21 cellular contexts compared by ENCODE assay signal in the genomic region with DNA sequence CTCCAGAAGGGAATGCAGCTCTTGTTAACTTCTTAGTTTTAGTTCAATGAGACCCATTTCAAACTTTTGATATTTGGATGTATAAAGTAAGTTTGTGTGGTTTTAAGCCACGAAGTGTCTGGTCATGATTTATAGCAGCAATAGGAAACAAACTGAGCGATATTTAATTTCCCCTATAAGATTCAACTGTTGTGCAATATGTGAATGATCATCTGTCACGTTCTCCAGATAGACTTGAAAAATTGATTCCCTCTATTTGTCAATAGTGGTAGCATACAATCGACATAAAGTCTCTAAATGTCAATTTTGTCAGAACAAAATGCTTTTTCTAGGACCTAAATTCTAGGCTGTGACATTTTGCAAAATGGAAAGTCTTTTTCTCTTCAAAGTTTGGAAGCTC.
A peak's percentile ranks its signal among the peaks of the same experiment; 100 is the strongest.
DNase-seq lines count a peak whose midpoint lies in the region; ATAC-seq, FAIRE-seq and TF ChIP-seq lines count a peak whose summit lies in the region.
"Had no signal": no experiment of that assay in that cellular context is flagged by ENCODE, and none has a peak within 500 bp of the region (broad histone marks: within the 10 kb centered on the region; RNA-seq: fewer than 3 reads in every experiment).

No MANE protein-coding gene starts in this region.

- H2AFZ ChIP-seq in SK-N-SH (ENCODE audit: low read depth), result 0 out of 2 replicates have a peak overlapping the region, but pooled peaks have one; percentile 19
- no peak overlapping the region for H2AFZ ChIP-seq in K562 (ENCODE audit: low read depth, low read length)

- H3K9me3 Mint-ChIP-seq in HFFc6, result peaks cover 17% of the 10 kb centered on the region

- no peak for TF ChIP-seq RAD21 in SK-N-SH (IDR thresholded peaks at IDR 0.05; ENCODE audit: low read length)
- TF ChIP-seq RAD21 in K562 (CRISPR knock-in tag; conservative IDR thresholded peaks at IDR 0.05 in 1 of 2, IDR thresholded peaks at IDR 0.05 in 1 of 2), result no peak

- in situ Hi-C loops in K562 (cut with MboI), result no loop called here

- no peak overlapping the region for H3K4me3 ChIP-seq in SK-N-SH (ENCODE audit: low read depth in 2 of 2, low read length in 1 of 2)
- no peak overlapping the region for H3K4me3 ChIP-seq in K562
- H3K4me3 ChIP-seq: A549; BLaER1 treated with 17β-estradiol and CSF1 and Interleukin-3, amounts not matched to agents 10 nM and 100 nM had no signal

- H3K4me1 ChIP-seq in SK-N-SH (ENCODE audit: control insufficient read depth in 1 of 2, insufficient read depth in 2 of 2, low read depth in 1 of 2, low read length in 1 of 2) (no peaks in the 10 kb centered on the region), K562 (replicated peaks in 1 of 2; ENCODE audit: control insufficient read depth in 2 of 2, insufficient read depth in 2 of 2, low read length in 2 of 2) (no peaks in the 10 kb centered on the region)
- H3K4me1 ChIP-seq: A549; BLaER1 treated with 17β-estradiol and CSF1 and Interleukin-3, amounts not matched to agents 10 nM and 100 nM; Caco-2 had no signal

- no peaks in the 10 kb centered on the region; the same call in 1 of the 2 replicates for H3K27me3 Mint-ChIP-seq in HFFc6 (ENCODE audit: insufficient read depth)
- H3K27me3 Mint-ChIP-seq: B cell; CD4-positive, alpha-beta T cell had no signal

- peaks cover 9% of the 10 kb centered on the region for H3F3A ChIP-seq in SK-N-SH (replicated peaks; ENCODE audit: insufficient read depth)

- intact Hi-C loops in K562 (cut with micrococcal nuclease), result no loop called here

- H3K79me2 ChIP-seq in SK-N-SH (ENCODE audit: insufficient read depth), result no peaks in the 10 kb centered on the region
- no peaks in the 10 kb centered on the region for H3K79me2 ChIP-seq in K562 (ENCODE audit: control insufficient read depth, insufficient read depth, low read length)

- H3K36me3 ChIP-seq in SK-N-SH (replicated peaks in 1 of 2; ENCODE audit: control insufficient read depth in 1 of 2, insufficient read depth in 2 of 2, low read length in 1 of 2) (no peaks in the 10 kb centered on the region), K562 (ENCODE audit: control insufficient read depth, insufficient read depth, low read length) (no peaks in the 10 kb centered on the region)
- H3K36me3 ChIP-seq: BLaER1 treated with 17β-estradiol and CSF1 and Interleukin-3, amounts not matched to agents 10 nM and 100 nM had no signal

- POLR2A ChIA-PET in SK-N-SH (lab: Yijun Ruan, JAX), result no interaction called here
- POLR2A ChIA-PET in K562 (lab: Yijun Ruan, JAX), result no interaction called here
- POLR2A ChIA-PET in RWPE1 (lab: Yijun Ruan, JAX; ENCODE audit: low non-redundant PET), result no interaction called here

- DNase-seq in SK-N-SH (no peak), HFFc6 (no peak), K562 (ENCODE audit: extremely low read depth in 1 of 4, low spot score in 3 of 4) (no peak), RWPE1 (ENCODE audit: low spot score) (no peak)
- DNase-seq: AML-193; Caco-2; Calu3; CD4-positive, alpha-beta T cell; CD8-positive, alpha-beta T cell; DMS79 treated with DMSO at 0.1 percent for 48 hours; GF-D8 had no signal

- H3K9me3 ChIP-seq in SK-N-SH, result no peaks in the 10 kb centered on the region
- peaks cover 5% of the 10 kb centered on the region for H3K9me3 ChIP-seq in K562 (replicated peaks; ENCODE audit: control insufficient read depth, insufficient read depth, low read depth, low read length)
- H3K9me3 ChIP-seq: A549 had no signal

- TF ChIP-seq EP300 in SK-N-SH (IDR thresholded peaks at IDR 0.05; ENCODE audit: borderline replicate concordance in 1 of 2, low read depth in 1 of 2, low read length in 1 of 2), result no peak
- TF ChIP-seq EP300 in K562 (IDR thresholded peaks at IDR 0.05; ENCODE audit: low read length), result no peak

- CTCF ChIA-PET in SK-N-SH (lab: Yijun Ruan, JAX), result no interaction called here
- CTCF ChIA-PET in K562 (lab: Yijun Ruan, JAX; ENCODE audit: low intra/inter-chr PET ratio), result no interaction called here
- CTCF ChIA-PET in RWPE1 (lab: Yijun Ruan, JAX), result interaction anchor here (0.6 kb wide), 1 partner anchor 81 kb away, joined by 3 read pairs; no protein-coding TSS in a partner anchor

- H3K4me1 Mint-ChIP-seq in HFFc6 (ENCODE audit: low read depth), result peaks cover 24% of the 10 kb centered on the region
- H3K4me1 Mint-ChIP-seq: B cell had no signal

- no peak overlapping the region for H3K27ac ChIP-seq in SK-N-SH (ENCODE audit: low read depth in 2 of 2, low read length in 1 of 2)
- no peak overlapping the region for H3K27ac ChIP-seq in K562 (ENCODE audit: extremely low read depth, low read depth, low read length)
- no peak overlapping the region for H3K27ac ChIP-seq in RWPE1
- H3K27ac ChIP-seq: 22Rv1; A549; BLaER1 treated with 17β-estradiol and CSF1 and Interleukin-3, amounts not matched to agents 10 nM and 100 nM; C4-2B had no signal

- no peaks in the 10 kb centered on the region for H3K9me2 ChIP-seq in SK-N-SH

- ATAC-seq in SK-N-SH treated with all-trans-retinoic acid at 6 μM for 48 hours, result no peak
- ATAC-seq in K562, result no peak
- ATAC-seq: A549; CD8-positive, alpha-beta T cell had no signal

- 33% methylated on average over 4 of the region's 4 CpGs for WGBS in SK-N-SH (ENCODE audit: low lambda C conversion rate)
- 0% methylated on average over 4 of the region's 4 CpGs for WGBS in K562 (ENCODE audit: insufficient coverage, low coverage, missing lambda C conversion rate)

- TF ChIP-seq CTCF in SK-N-SH (IDR thresholded peaks at IDR 0.05) (no peak), HFFc6 (IDR thresholded peaks at IDR 0.05) (no peak), K562 (IDR thresholded peaks at IDR 0.05 in 2 of 3, conservative IDR thresholded peaks at IDR 0.05 in 1 of 3; ENCODE audit: insufficient read depth in 2 of 3, low read depth in 1 of 3, low read length in 3 of 3) (no peak), RWPE1 (conservative IDR thresholded peaks at IDR 0.05; ENCODE audit: low read depth) (no peak)

- no peak overlapping the region for H3K9ac ChIP-seq in SK-N-SH
- no peak overlapping the region for H3K9ac ChIP-seq in K562 (ENCODE audit: insufficient read depth in 1 of 2, low read depth in 2 of 2, low read length in 2 of 2)
- H3K9ac ChIP-seq: BLaER1 treated with 17β-estradiol and CSF1 and Interleukin-3, amounts not matched to agents 10 nM and 100 nM had no signal

- no peaks in the 10 kb centered on the region for H3K27me3 ChIP-seq in SK-N-SH (ENCODE audit: insufficient read depth)
- H3K27me3 ChIP-seq in K562 (ENCODE audit: control insufficient read depth in 2 of 2, insufficient read depth in 2 of 2, low read length in 2 of 2), result no peaks in the 10 kb centered on the region
- H3K27me3 ChIP-seq: BLaER1 treated with 17β-estradiol and CSF1 and Interleukin-3, amounts not matched to agents 10 nM and 100 nM had no signal

- H3K4me2 ChIP-seq in SK-N-SH, result no peak overlapping the region
- H3K4me2 ChIP-seq in K562 (ENCODE audit: insufficient read depth, low read length), result no peak overlapping the region
- H3K4me2 ChIP-seq: A549; BLaER1 treated with 17β-estradiol and CSF1 and Interleukin-3, amounts not matched to agents 10 nM and 100 nM had no signal

- BruUV-seq in K562 (replicated peaks; lab: Mats Ljungman, UMichigan), result no TSS peak

- no peaks in the 10 kb centered on the region for H3K9me1 ChIP-seq in K562 (ENCODE audit: control insufficient read depth, insufficient read depth, low read length)

- no peak overlapping the region for H3K4me3 Mint-ChIP-seq in HFFc6
- H3K4me3 Mint-ChIP-seq: B cell; CD4-positive, alpha-beta T cell; CD8-positive, alpha-beta T cell had no signal

- peaks cover 22% of the 10 kb centered on the region for H3K36me3 Mint-ChIP-seq in HFFc6 (ENCODE audit: low read depth)
- H3K36me3 Mint-ChIP-seq: CD8-positive, alpha-beta T cell had no signal

- no peak for FAIRE-seq in K562 (lab: Jason Lieb, UNC)
- FAIRE-seq: A549, D721Med, G401.6, GM12891, GM19239 had no signal

- no peak for TF ChIP-seq POLR2A in K562 (conservative IDR thresholded peaks at IDR 0.05)

- H3K27ac Mint-ChIP-seq in HFFc6, result 0 out of 2 replicates have a peak overlapping the region, but pooled peaks have one; percentile 63
- H3K27ac Mint-ChIP-seq: B cell; CD4-positive, alpha-beta T cell; CD8-positive, alpha-beta T cell had no signal

- H4K20me1 ChIP-seq in SK-N-SH (ENCODE audit: insufficient read depth) (no peaks in the 10 kb centered on the region), K562 (replicated peaks; ENCODE audit: control insufficient read depth, insufficient read depth, low read length) (no peaks in the 10 kb centered on the region)
- H4K20me1 ChIP-seq: BLaER1 treated with 17β-estradiol and CSF1 and Interleukin-3, amounts not matched to agents 10 nM and 100 nM had no signal

TF ChIP-seq in SK-N-SH, 30 proteins besides CTCF, POLR2A, EP300 and RAD21 (continues in another document):
- TF ChIP-seq USF2 (IDR thresholded peaks at IDR 0.05; ENCODE audit: borderline replicate concordance, low read depth, low read length) (no peak), JUND (IDR thresholded peaks at IDR 0.05) (no peak), SMC3 (IDR thresholded peaks at IDR 0.05; ENCODE audit: low read depth, low read length) (no peak)

TF ChIP-seq in SK-N-SH treated with all-trans-retinoic acid at 6 μM for 48 hours, 23 proteins besides CTCF, POLR2A, EP300 and RAD21 (continues in another document):
- no peak for TF ChIP-seq ZNF565 (CRISPR knock-in tag; conservative IDR thresholded peaks at IDR 0.05; ENCODE audit: low read depth)

TF ChIP-seq in K562, 482 proteins besides CTCF, POLR2A, EP300 and RAD21:
- no peak for TF ChIP-seq HMGN3 (IDR thresholded peaks at IDR 0.05; ENCODE audit: borderline replicate concordance, extremely low read depth, insufficient read length, low read depth, low read length)
- TF ChIP-seq CEBPG (CRISPR knock-in tag; IDR thresholded peaks at IDR 0.05), result no peak
- TF ChIP-seq CEBPG (tag; conservative IDR thresholded peaks at IDR 0.05 in 1 of 2, IDR thresholded peaks at IDR 0.05 in 1 of 2), result peak in 1 of 2 experiments; percentile 58; a peak in 2 of 4 replicates
- TF ChIP-seq CEBPB (tag; IDR thresholded peaks at IDR 0.05), result 0 out of 2 replicates have a peak, but pooled peaks have one; percentile 26
